ENCODE assay signal across 29 cellular contexts in the genomic region with DNA sequence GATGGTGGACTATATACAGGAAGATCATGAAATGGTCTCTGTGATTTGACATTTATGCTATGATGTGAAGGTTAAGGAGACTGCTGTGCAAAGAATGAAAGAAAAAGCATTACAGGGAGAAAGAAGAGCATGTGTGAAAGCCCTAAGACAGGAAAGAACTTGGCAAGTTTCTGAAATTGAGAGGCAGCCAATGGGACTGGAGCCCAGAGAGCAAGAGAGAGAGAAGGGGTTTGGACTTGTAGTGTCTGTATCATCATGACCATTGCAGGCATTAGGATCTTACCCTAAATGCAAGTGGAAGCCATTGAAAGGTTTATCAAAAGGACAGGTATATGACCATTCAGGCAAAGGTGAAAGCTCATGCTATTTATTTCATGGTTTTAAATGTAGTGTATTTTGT.
DNase-seq lines count a peak whose midpoint lies in the region; ATAC-seq, FAIRE-seq and TF ChIP-seq lines count a peak whose summit lies in the region.
"Had no signal": no experiment of that assay in that cellular context is flagged by ENCODE, and none has a peak within 500 bp of the region (broad histone marks: within the 10 kb centered on the region; RNA-seq: fewer than 3 reads in every experiment).

No MANE protein-coding gene starts in this region.

- H3K9me3 Mint-ChIP-seq in effector memory CD8-positive, alpha-beta T cell: peaks cover 8% of the 10 kb centered on the region in 2 donors
- H3K9me3 Mint-ChIP-seq: activated T-cell treated with anti-CD3 and anti-CD28 coated beads, Interleukin-2, amount 50 U/mL, for 24 hours had no signal

- H3K27ac Mint-ChIP-seq in effector memory CD8-positive, alpha-beta T cell: no peak overlapping the region
- H3K27ac Mint-ChIP-seq: activated T-cell treated with anti-CD3 and anti-CD28 coated beads, Interleukin-2, amount 50 U/mL, for 24 hours; CD4-positive, alpha-beta memory T cell; HFFc6; stimulated activated naive B cell treated with anti-CD40 and anti-IgM and Interleukin-4, amounts not matched to agents 10 μg/mL and 1 μg/mL and 100 μg/mL, for 72 hours had no signal

- in situ Hi-C loops in transverse colon (cut with MboI; ENCODE audit: low pct_ligation_motif_present in 1 of 4, low pct_unique_long_range_greater_than_20kb in 1 of 4, low sequenced_read_pairs in 3 of 4): no loop called here

- DNase-seq in NCI-H446 treated with DMSO at 0.1 percent for 48 hours (lab: John Stamatoyannopoulos, UW) (peak; percentile 90), fibroblast of gingiva (ENCODE audit: low read depth) (peak; percentile 15), right cardiac atrium (peak; percentile 13 to 42 (median 15)), transverse colon (peak; percentile 8), GM12892 (ENCODE audit: insufficient read length) (no peak)
- DNase-seq in effector memory CD8-positive, alpha-beta T cell: no peak
- DNase-seq: activated CD8-positive, alpha-beta memory T cell treated with anti-CD3 and anti-CD28 coated beads for 24 hours; activated T-cell treated with anti-CD3 and anti-CD28 coated beads, Interleukin-2, amount 50 U/mL, for 24 hours; CD4-positive, alpha-beta memory T cell; DMS53; dorsolateral prefrontal cortex; GF-D8; GM23248; HFFc6; NCI-H1092; NCI-H2029; NCI-H226; NCI-H82; posterior cingulate gyrus; SHP77; stimulated activated CD4-positive, alpha-beta T cell treated with anti-CD3 and anti-CD28 coated beads, Interleukin-2, amount 100 ng/mL, for 24 hours; stimulated activated naive B cell treated with anti-CD40 and anti-IgM and Interleukin-4, amounts not matched to agents 10 μg/mL and 1 μg/mL and 100 μg/mL, for 72 hours had no signal

- H3K9me3 ChIP-seq in right cardiac atrium (ENCODE audit: control insufficient read depth, low read length): no peaks in the 10 kb centered on the region
- no peaks in the 10 kb centered on the region for H3K9me3 ChIP-seq in transverse colon
- H3K9me3 ChIP-seq: adrenal gland, thoracic aorta had no signal

- H3K27me3 ChIP-seq in right cardiac atrium (ENCODE audit: control insufficient read depth, insufficient read depth) (no peaks in the 10 kb centered on the region), transverse colon (no peaks in the 10 kb centered on the region)
- H3K27me3 ChIP-seq: adrenal gland, dorsolateral prefrontal cortex had no signal

- no peak overlapping the region for H3K4me3 Mint-ChIP-seq in effector memory CD8-positive, alpha-beta T cell
- H3K4me3 Mint-ChIP-seq: activated T-cell treated with anti-CD3 and anti-CD28 coated beads, Interleukin-2, amount 50 U/mL, for 24 hours; CD4-positive, alpha-beta memory T cell; HFFc6; stimulated activated naive B cell treated with anti-CD40 and anti-IgM and Interleukin-4, amounts not matched to agents 10 μg/mL and 1 μg/mL and 100 μg/mL, for 72 hours had no signal

- H3K4me1 ChIP-seq in right cardiac atrium (ENCODE audit: control insufficient read depth, insufficient read depth, low read length) (no peaks in the 10 kb centered on the region), transverse colon (peaks cover 0 to 5% (median 2%) of the 10 kb centered on the region in 4 donors)
- H3K4me1 ChIP-seq: adrenal gland had no signal

- intact Hi-C loops in right cardiac atrium (cut with DNase I) (no loop called here), transverse colon (cut with DNase I; ENCODE audit: low total_unique reads) (loop anchor here (5.0 kb wide), 1 partner anchor 96 kb away; no protein-coding TSS in a partner anchor)

- no peaks in the 10 kb centered on the region for H3K27me3 Mint-ChIP-seq in effector memory CD8-positive, alpha-beta T cell
- H3K27me3 Mint-ChIP-seq: activated T-cell treated with anti-CD3 and anti-CD28 coated beads, Interleukin-2, amount 50 U/mL, for 24 hours; CD4-positive, alpha-beta memory T cell; stimulated activated naive B cell treated with anti-CD40 and anti-IgM and Interleukin-4, amounts not matched to agents 10 μg/mL and 1 μg/mL and 100 μg/mL, for 72 hours had no signal

- no peak for TF ChIP-seq EP300 in transverse colon (IDR thresholded peaks at IDR 0.05; ENCODE audit: low read depth)

- H3K4me1 Mint-ChIP-seq in effector memory CD8-positive, alpha-beta T cell (ENCODE audit: low read depth in 2 of 2): no peaks in the 10 kb centered on the region
- H3K4me1 Mint-ChIP-seq: CD4-positive, alpha-beta memory T cell had no signal

- TF ChIP-seq CTCF in transverse colon (IDR thresholded peaks at IDR 0.05): no peak

- H3K36me3 ChIP-seq in transverse colon: no peaks in the 10 kb centered on the region
- H3K36me3 ChIP-seq: adrenal gland, thoracic aorta had no signal

- TF ChIP-seq POLR2A in transverse colon (IDR thresholded peaks at IDR 0.05) (no peak), GM12892 (IDR thresholded peaks at IDR 0.05; ENCODE audit: low read depth, low read length) (no peak)

- H3K4me3 ChIP-seq in right cardiac atrium (ENCODE audit: low read length): no peak overlapping the region
- no peak overlapping the region for H3K4me3 ChIP-seq in transverse colon
- H3K4me3 ChIP-seq: adrenal gland, dorsolateral prefrontal cortex, GM23248, thoracic aorta had no signal

- no peak overlapping the region for H3K27ac ChIP-seq in right cardiac atrium (ENCODE audit: low read length)
- no peak overlapping the region for H3K27ac ChIP-seq in transverse colon
- H3K27ac ChIP-seq: adrenal gland, dorsolateral prefrontal cortex, epithelial cell of prostate, GM23248, KMS-11, thoracic aorta had no signal

- ATAC-seq in right cardiac atrium: peak; percentile 41 to 80
- no peak for ATAC-seq in effector memory CD8-positive, alpha-beta T cell (replicated peaks)
- ATAC-seq in GM18520 (IDR thresholded peaks at IDR 0.05; ENCODE audit: unreplicated experiment): no peak
- ATAC-seq: stimulated activated naive B cell treated with anti-CD40 and anti-IgM and Interleukin-4, amounts not matched to agents 10 μg/mL and 1 μg/mL and 100 μg/mL, for 72 hours had no signal

- no peak for FAIRE-seq in GM12892 (lab: Jason Lieb, UNC)
- FAIRE-seq: HTR-8/SVneo, TTC549 had no signal

- no peaks in the 10 kb centered on the region for H3K36me3 Mint-ChIP-seq in effector memory CD8-positive, alpha-beta T cell (ENCODE audit: insufficient read depth)
- H3K36me3 Mint-ChIP-seq: CD4-positive, alpha-beta memory T cell; stimulated activated naive B cell treated with anti-CD40 and anti-IgM and Interleukin-4, amounts not matched to agents 10 μg/mL and 1 μg/mL and 100 μg/mL, for 72 hours had no signal

Comparison
In these comparisons a context has a peak if more than half of its experiments do, and no peak if none do; other contexts are left out.
1. DNase-seq: peak in NCI-H446 treated with DMSO at 0.1 percent for 48 hours (single experiment), fibroblast of gingiva (single experiment), right cardiac atrium (3 of 3) and transverse colon (single experiment); none in GM12892 (single experiment) and effector memory CD8-positive, alpha-beta T cell (0 of 3).
2. ATAC-seq: peak in right cardiac atrium (2 of 2); none in effector memory CD8-positive, alpha-beta T cell (single experiment) and GM18520 (single experiment).